Comparison of ENCODE assay signal across 8 cellular contexts in genomic region chr4:182478475-182478874, GRCh38.
DNase-seq lines count a peak whose midpoint lies in the region; FAIRE-seq and TF ChIP-seq lines count a peak whose summit lies in the region.

No MANE protein-coding gene starts in this region.

- H3K27ac ChIP-seq in left ventricle myocardium inferior (replicated peaks), result no peak overlapping the region
- H3K27ac ChIP-seq in tibial artery, result no peak overlapping the region

- no peaks in the 10 kb centered on the region for H3K36me3 ChIP-seq in GM06990 (ENCODE audit: control insufficient read depth, insufficient read depth, low read length)
- no peaks in the 10 kb centered on the region for H3K36me3 ChIP-seq in left ventricle myocardium inferior
- no peaks in the 10 kb centered on the region for H3K36me3 ChIP-seq in tibial artery

- intact Hi-C loops in left ventricle myocardium inferior (cut with micrococcal nuclease) (loop anchor here (10.0 kb wide), 1 partner anchor 326 kb away; no protein-coding TSS in a partner anchor), tibial artery (cut with DNase I; ENCODE audit: low total_unique reads) (no loop called here)

- DNase-seq in GM06990 (ENCODE audit: extremely low read depth, insufficient read length) (no peak), HFF-Myc (ENCODE audit: extremely low read depth, low read depth) (peak; percentile 9), NCI-H1105 (lab: John Stamatoyannopoulos, UW) (peak; percentile 58), left ventricle myocardium inferior (no peak), tibial artery (no peak), T-helper 9 cell (no peak)
- DNase-seq in activated CD4-positive, alpha-beta T cell treated with anti-CD3 and anti-CD28 coated beads for 4 hours, result no peak

- H3K27me3 ChIP-seq in GM06990 (replicated peaks; ENCODE audit: control insufficient read depth, insufficient read depth, low read length), result no peaks in the 10 kb centered on the region
- H3K27me3 ChIP-seq in left ventricle myocardium inferior (ENCODE audit: low read depth), result no peaks in the 10 kb centered on the region
- no peaks in the 10 kb centered on the region for H3K27me3 ChIP-seq in tibial artery

- H3K4me3 ChIP-seq in GM06990 (replicated peaks; ENCODE audit: low read depth, low read length), result no peak overlapping the region
- no peak overlapping the region for H3K4me3 ChIP-seq in HFF-Myc (replicated peaks; ENCODE audit: low read depth, low read length)
- no peak overlapping the region for H3K4me3 ChIP-seq in left ventricle myocardium inferior
- no peak overlapping the region for H3K4me3 ChIP-seq in tibial artery

- peak; percentile 75 for FAIRE-seq in TTC549 (lab: Jason Lieb, UNC)

- peak; percentile 49 for TF ChIP-seq CTCF in GM06990 (IDR thresholded peaks at IDR 0.05; ENCODE audit: insufficient read depth, low read length, poor library complexity, severe bottlenecking)
- peak; percentile 49 for TF ChIP-seq CTCF in HFF-Myc (IDR thresholded peaks at IDR 0.05; ENCODE audit: low read depth, low read length, missing control alignments)
- TF ChIP-seq CTCF in left ventricle myocardium inferior (IDR thresholded peaks at IDR 0.05; ENCODE audit: borderline replicate concordance), result peak; percentile 75
- peak; percentile 56 to 59 for TF ChIP-seq CTCF in tibial artery (IDR thresholded peaks at IDR 0.05)

- H3K4me1 ChIP-seq in left ventricle myocardium inferior (no peaks in the 10 kb centered on the region), tibial artery (no peaks in the 10 kb centered on the region)

- H3K9me3 ChIP-seq in left ventricle myocardium inferior (replicated peaks) (no peaks in the 10 kb centered on the region), tibial artery (no peaks in the 10 kb centered on the region)

Comparison
In these comparisons a context has a peak if more than half of its experiments do, and no peak if none do; other contexts are left out.
1. DNase-seq: peak in HFF-Myc (single experiment) and NCI-H1105 (single experiment); none in GM06990 (single experiment), left ventricle myocardium inferior (single experiment), tibial artery (0 of 2), activated CD4-positive, alpha-beta T cell treated with anti-CD3 and anti-CD28 coated beads for 4 hours (0 of 2) and T-helper 9 cell (single experiment).
2. Peak in every context shown above with its lines, with median percentiles within 50 percentile points of each other: CTCF ChIP-seq.